Comparison of ENCODE assay signal across 1 cellular context in genomic region chr11:3797329-3798090, GRCh38.
TF ChIP-seq lines count a peak whose summit lies in the region.

Gene NUP98 (minus strand): TSS chr11:3797554. CDS start chr11:3782117, 15,437 bp downstream.

TF ChIP-seq in HepG2, 621 proteins besides CTCF, POLR2A, EP300 and RAD21 (continued from another document and continues in another):
- TF ChIP-seq ZBTB40 (IDR thresholded peaks at IDR 0.05) (no peak), ZBTB40 (CRISPR knock-in tag; IDR thresholded peaks at IDR 0.05) (peak; percentile 72), ZNF263 (CRISPR knock-in tag; IDR thresholded peaks at IDR 0.05) (peak; percentile 28; the same call in 1 of the 2 replicates), SMAD1 (CRISPR knock-in tag; IDR thresholded peaks at IDR 0.05; ENCODE audit: borderline replicate concordance, low read depth) (peak; percentile 72; the same call in 1 of the 2 replicates), U2AF1 (optimal IDR thresholded peaks at IDR 0.05; ENCODE audit: low read depth, low read length) (no peak), ZBTB4 (CRISPR knock-in tag; IDR thresholded peaks at IDR 0.05; ENCODE audit: borderline replicate concordance) (no peak), MXD1 (CRISPR knock-in tag; IDR thresholded peaks at IDR 0.05) (peak; percentile 87; the same call in 1 of the 2 replicates), DR1 (CRISPR knock-in tag; IDR thresholded peaks at IDR 0.05) (peak; percentile 46; the same call in 1 of the 2 replicates), ZKSCAN5 (CRISPR knock-in tag; IDR thresholded peaks at IDR 0.05) (no peak), TRIM24 (CRISPR knock-in tag; IDR thresholded peaks at IDR 0.05) (no peak), ZBTB42 (CRISPR knock-in tag; IDR thresholded peaks at IDR 0.05) (peak; percentile 46; the same call in 1 of the 2 replicates), JDP2 (CRISPR knock-in tag; IDR thresholded peaks at IDR 0.05; ENCODE audit: borderline replicate concordance) (no peak), ZSCAN5A (CRISPR knock-in tag; IDR thresholded peaks at IDR 0.05; ENCODE audit: borderline replicate concordance) (peak; percentile 82), ZNF513 (CRISPR knock-in tag; conservative IDR thresholded peaks at IDR 0.05) (no peak), ARHGAP35 (CRISPR knock-in tag; IDR thresholded peaks at IDR 0.05; ENCODE audit: borderline replicate concordance) (no peak; the same call in 1 of the 2 replicates), NR2F2 (IDR thresholded peaks at IDR 0.05; ENCODE audit: borderline replicate concordance, low read depth) (no peak), KAT8 (CRISPR knock-in tag; IDR thresholded peaks at IDR 0.05) (peak; percentile 57), SKI (IDR thresholded peaks at IDR 0.05; ENCODE audit: partially characterized antibody) (no peak), ZNF558 (CRISPR knock-in tag; IDR thresholded peaks at IDR 0.05; ENCODE audit: borderline replicate concordance) (no peak; the same call in 1 of the 2 replicates), ZNF251 (CRISPR knock-in tag; IDR thresholded peaks at IDR 0.05) (no peak), MLLT10 (CRISPR knock-in tag; IDR thresholded peaks at IDR 0.05) (no peak), ZFP41 (CRISPR knock-in tag; IDR thresholded peaks at IDR 0.05; ENCODE audit: borderline replicate concordance) (no peak), SKIL (CRISPR knock-in tag; IDR thresholded peaks at IDR 0.05; ENCODE audit: borderline replicate concordance) (no peak; the same call in 1 of the 2 replicates), TAF1 (CRISPR knock-in tag; IDR thresholded peaks at IDR 0.05) (peak; percentile 67), PATZ1 (CRISPR knock-in tag; IDR thresholded peaks at IDR 0.05) (peak; percentile 57), BORCS8-MEF2B (CRISPR knock-in tag; IDR thresholded peaks at IDR 0.05) (peak; percentile 73), ATF4 (CRISPR knock-in tag; IDR thresholded peaks at IDR 0.05) (peak in 1 of 2 experiments; percentile 73; a peak in 1 of 4 replicates), CSRNP2 (CRISPR knock-in tag; conservative IDR thresholded peaks at IDR 0.05; ENCODE audit: low read depth) (0 out of 2 replicates have a peak, but pooled peaks have one; percentile 20), SIX4 (CRISPR knock-in tag; IDR thresholded peaks at IDR 0.05) (no peak)
